ENCODE assay signal across 11 cellular contexts in the genomic region with DNA sequence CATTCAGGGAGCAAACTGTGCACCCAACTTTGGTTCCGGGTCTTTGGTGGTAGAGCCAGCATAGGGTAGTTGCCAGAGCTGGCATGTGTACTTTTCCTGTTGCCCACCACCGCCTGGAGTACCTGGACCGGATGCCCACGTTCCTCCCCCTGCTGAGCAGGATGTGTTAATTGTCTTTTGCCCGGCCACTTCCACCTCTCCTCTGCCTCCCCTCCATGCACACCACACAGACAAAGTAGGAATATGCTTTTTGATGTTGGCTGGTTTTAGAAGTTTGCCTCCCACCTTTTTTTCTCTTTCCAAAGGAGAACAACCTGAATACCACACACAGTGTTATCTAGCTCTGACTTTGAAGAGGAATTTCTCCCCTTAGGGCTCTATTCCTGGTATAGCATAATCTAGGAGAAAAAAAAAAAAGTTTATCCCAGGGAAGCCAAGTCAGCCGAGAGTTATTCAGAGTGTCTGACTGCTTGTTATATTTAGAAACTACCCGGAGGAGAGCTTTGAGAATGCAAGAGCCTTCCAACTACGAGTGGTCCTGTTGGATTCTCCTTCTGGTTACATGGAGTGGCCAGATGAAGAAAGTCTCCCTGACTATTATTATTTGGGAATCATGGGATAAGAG.
DNase-seq lines count a peak whose midpoint lies in the region; ATAC-seq and TF ChIP-seq lines count a peak whose summit lies in the region.
"Had no signal": no experiment of that assay in that cellular context is flagged by ENCODE, and none has a peak within 500 bp of the region (broad histone marks: within the 10 kb centered on the region; RNA-seq: fewer than 3 reads in every experiment).

No MANE protein-coding gene starts in this region.

- H3K79me2 ChIP-seq in hepatocyte: peaks cover 25% of the 10 kb centered on the region

- no peak overlapping the region for H3K27ac Mint-ChIP-seq in activated CD4-positive, alpha-beta T cell treated with anti-CD3 and anti-CD28 coated beads for 36 hours

- in situ Hi-C loops in astrocyte of the spinal cord (cut with HindIII; ENCODE audit: low sequenced_read_pairs): no loop called here

- peaks cover 19% of the 10 kb centered on the region for H3K4me1 Mint-ChIP-seq in activated CD4-positive, alpha-beta T cell treated with anti-CD3 and anti-CD28 coated beads for 36 hours

- peak; percentile 25 for DNase-seq in astrocyte of the spinal cord (ENCODE audit: low read depth, low spot score)
- DNase-seq in hepatocyte (ENCODE audit: low spot score): no peak
- no peak for DNase-seq in stimulated activated naive CD4-positive, alpha-beta T cell (lab: John Stamatoyannopoulos, UW)
- no peak for DNase-seq in activated CD4-positive, alpha-beta T cell treated with anti-CD3 and anti-CD28 coated beads for 36 hours
- no peak for DNase-seq in stimulated activated CD4-positive, alpha-beta T cell treated with anti-CD3 and anti-CD28 coated beads, Interleukin-2, amount 100 ng/mL, for 48 hours
- DNase-seq: activated T-cell treated with anti-CD3 and anti-CD28 coated beads, Interleukin-2, amount 50 U/mL, for 4 hours; NCI-H187; NK-92 treated with Interleukin-12 subunit alpha and Interleukin-12 subunit beta, amount 100 ng/mL, for 24 hours had no signal

- H3K4me2 ChIP-seq in BLaER1 (peak overlapping the region; percentile 30), hepatocyte (peak overlapping the region; percentile 16)

- no peaks in the 10 kb centered on the region for H4K20me1 ChIP-seq in BLaER1
- peaks cover 4% of the 10 kb centered on the region for H4K20me1 ChIP-seq in hepatocyte (ENCODE audit: insufficient read depth, poor library complexity, severe bottlenecking)

- H2AFZ ChIP-seq in hepatocyte: no peak overlapping the region

- no peaks in the 10 kb centered on the region for H3K27me3 ChIP-seq in BLaER1
- H3K27me3 ChIP-seq in hepatocyte: no peaks in the 10 kb centered on the region
- H3K27me3 ChIP-seq in rectal smooth muscle tissue (ENCODE audit: control insufficient read depth, insufficient read depth, low read length): no peaks in the 10 kb centered on the region

- no peaks in the 10 kb centered on the region for H3K9me2 ChIP-seq in hepatocyte (replicated peaks; ENCODE audit: insufficient read depth)

- TF ChIP-seq CTCF in astrocyte of the spinal cord (IDR thresholded peaks at IDR 0.05; ENCODE audit: low read depth, low read length): no peak
- TF ChIP-seq CTCF in hepatocyte (IDR thresholded peaks at IDR 0.05; ENCODE audit: poor library complexity): no peak

- no peak overlapping the region for H3K4me3 ChIP-seq in BLaER1
- no peak overlapping the region for H3K4me3 ChIP-seq in astrocyte of the spinal cord (ENCODE audit: low read depth, low read length)
- H3K4me3 ChIP-seq in hepatocyte: no peak overlapping the region
- H3K4me3 ChIP-seq in rectal smooth muscle tissue (ENCODE audit: low read length): peak overlapping the region; percentile 28

- POLR2A ChIA-PET in activated CD4-positive, alpha-beta T cell treated with anti-CD3 and anti-CD28 coated beads for 36 hours (lab: Charles Lee): no interaction called here

- H3K9me3 Mint-ChIP-seq in activated CD4-positive, alpha-beta T cell treated with anti-CD3 and anti-CD28 coated beads for 36 hours (ENCODE audit: low read depth): no peaks in the 10 kb centered on the region
- H3K9me3 Mint-ChIP-seq: activated T-cell treated with anti-CD3 and anti-CD28 coated beads, Interleukin-2, amount 50 U/mL, for 4 hours had no signal

- no peak overlapping the region for H3K4me3 Mint-ChIP-seq in activated CD4-positive, alpha-beta T cell treated with anti-CD3 and anti-CD28 coated beads for 36 hours
- H3K4me3 Mint-ChIP-seq: activated T-cell treated with anti-CD3 and anti-CD28 coated beads, Interleukin-2, amount 50 U/mL, for 4 hours had no signal

- 54% methylated on average over 8 of the region's 8 CpGs for WGBS in hepatocyte (ENCODE audit: low lambda C conversion rate, missing lambda C conversion rate)

- H3K4me1 ChIP-seq in BLaER1 (peaks cover 22% of the 10 kb centered on the region), hepatocyte (ENCODE audit: insufficient read depth) (peaks cover 63% of the 10 kb centered on the region), rectal smooth muscle tissue (ENCODE audit: control insufficient read depth, insufficient read depth, low read length) (peaks cover 54% of the 10 kb centered on the region)

- H3K9ac ChIP-seq in BLaER1 (no peak overlapping the region), rectal smooth muscle tissue (ENCODE audit: low read length) (no peak overlapping the region)

- H3K27ac ChIP-seq in BLaER1 (no peak overlapping the region), hepatocyte (peak overlapping the region; percentile 29), rectal smooth muscle tissue (ENCODE audit: low read depth, low read length) (peak overlapping the region; percentile 93)

- CTCF ChIA-PET in activated CD4-positive, alpha-beta T cell treated with anti-CD3 and anti-CD28 coated beads for 36 hours (lab: Charles Lee): interaction anchor here (0.7 kb wide), 1 partner anchor 119 kb away, joined by 3 read pairs; no protein-coding TSS in a partner anchor

- no peak for ATAC-seq in activated CD4-positive, alpha-beta T cell treated with anti-CD3 and anti-CD28 coated beads for 36 hours
- ATAC-seq in HG02973 (IDR thresholded peaks at IDR 0.05; ENCODE audit: unreplicated experiment): no peak
- ATAC-seq: activated T-cell treated with anti-CD3 and anti-CD28 coated beads, Interleukin-2, amount 50 U/mL, for 4 hours had no signal

- intact Hi-C loops in activated CD4-positive, alpha-beta T cell treated with anti-CD3 and anti-CD28 coated beads for 36 hours (cut with DNase I, micrococcal nuclease): no loop called here

- H3K36me3 Mint-ChIP-seq in activated CD4-positive, alpha-beta T cell treated with anti-CD3 and anti-CD28 coated beads for 36 hours (ENCODE audit: low read depth): no peaks in the 10 kb centered on the region

- H3K27me3 Mint-ChIP-seq in activated CD4-positive, alpha-beta T cell treated with anti-CD3 and anti-CD28 coated beads for 36 hours: peaks cover 4% of the 10 kb centered on the region

- H3K9me3 ChIP-seq in BLaER1 (no peaks in the 10 kb centered on the region), hepatocyte (ENCODE audit: low read depth) (no peaks in the 10 kb centered on the region)

- no peaks in the 10 kb centered on the region for H3K36me3 ChIP-seq in BLaER1
- no peaks in the 10 kb centered on the region for H3K36me3 ChIP-seq in hepatocyte (replicated peaks; ENCODE audit: insufficient read depth, low read depth)
- no peaks in the 10 kb centered on the region for H3K36me3 ChIP-seq in rectal smooth muscle tissue (ENCODE audit: control insufficient read depth, insufficient read depth, low read length)
